ENCODE assay signal across 19 cellular contexts in genomic region chr20:63606701-63607100, GRCh38.
"Had no signal": no experiment of that assay in that cellular context is flagged by ENCODE, and none has a peak within 500 bp of the region (broad histone marks: within the 10 kb centered on the region; RNA-seq: fewer than 3 reads in every experiment).

No MANE protein-coding gene starts in this region.

- DNase-seq: activated CD4-positive, alpha-beta T cell treated with anti-CD3 and anti-CD28 coated beads for 1 hour; activated CD4-positive, alpha-beta T cell treated with anti-CD3 and anti-CD28 coated beads, Interleukin-2, amount 50 U/mL, for 1 hour; activated effector memory CD4-positive, alpha-beta T cell treated with anti-CD3 and anti-CD28 coated beads, Interleukin-2, amount 50 U/mL, for 16 hours; activated naive CD4-positive, alpha-beta T cell treated with anti-CD3 and anti-CD28 coated beads, Interleukin-2, amount 10 ng/mL, durations not matched to agents 7 days and 5 days; activated T-cell treated with anti-CD3 and anti-CD28 coated beads, Interleukin-2, amount 50 U/mL, for 48 hours; amygdala; dermis blood vessel endothelial cell; effector CD8-positive, alpha-beta T cell; foreskin keratinocyte; glutamatergic neuron; hippocampal formation; kidney glomerular epithelial cell; midbrain; natural killer cell; ovary; stimulated activated naive CD8-positive, alpha-beta T cell treated with anti-CD3 and anti-CD28 coated beads, Interleukin-15, amount 100 ng/mL, for 72 hours; tibial artery; WERI-Rb-1 had no signal

- ATAC-seq: foreskin keratinocyte; natural killer cell; stimulated activated naive CD8-positive, alpha-beta T cell treated with anti-CD3 and anti-CD28 coated beads, Interleukin-15, amount 100 ng/mL, for 72 hours had no signal

- H3K4me3 ChIP-seq: ovary, prostate gland, tibial artery had no signal

- H3K27ac Mint-ChIP-seq: activated naive CD4-positive, alpha-beta T cell treated with anti-CD3 and anti-CD28 coated beads, Interleukin-2, amount 10 ng/mL, durations not matched to agents 7 days and 5 days; natural killer cell; stimulated activated naive CD8-positive, alpha-beta T cell treated with anti-CD3 and anti-CD28 coated beads, Interleukin-15, amount 100 ng/mL, for 72 hours had no signal

- H3K36me3 ChIP-seq: ovary had no signal

- H3K27ac ChIP-seq: foreskin keratinocyte, ovary, prostate gland, tibial artery, WERI-Rb-1 had no signal

- H3K4me3 Mint-ChIP-seq: activated naive CD4-positive, alpha-beta T cell treated with anti-CD3 and anti-CD28 coated beads, Interleukin-2, amount 10 ng/mL, durations not matched to agents 7 days and 5 days; natural killer cell; stimulated activated naive CD8-positive, alpha-beta T cell treated with anti-CD3 and anti-CD28 coated beads, Interleukin-15, amount 100 ng/mL, for 72 hours had no signal

- H3K27me3 ChIP-seq: foreskin keratinocyte, ovary, tibial artery had no signal

- H3K36me3 Mint-ChIP-seq: natural killer cell had no signal

- H3K9me3 ChIP-seq: ovary, prostate gland, tibial artery had no signal

- H3K4me1 ChIP-seq: foreskin keratinocyte, prostate gland had no signal

- H3K9me3 Mint-ChIP-seq: natural killer cell; stimulated activated naive CD8-positive, alpha-beta T cell treated with anti-CD3 and anti-CD28 coated beads, Interleukin-15, amount 100 ng/mL, for 72 hours had no signal

- H3K27me3 Mint-ChIP-seq: activated naive CD4-positive, alpha-beta T cell treated with anti-CD3 and anti-CD28 coated beads, Interleukin-2, amount 10 ng/mL, durations not matched to agents 7 days and 5 days; stimulated activated naive CD8-positive, alpha-beta T cell treated with anti-CD3 and anti-CD28 coated beads, Interleukin-15, amount 100 ng/mL, for 72 hours had no signal
